Comparison of ENCODE assay signal across 18 cellular contexts in the genomic region with DNA sequence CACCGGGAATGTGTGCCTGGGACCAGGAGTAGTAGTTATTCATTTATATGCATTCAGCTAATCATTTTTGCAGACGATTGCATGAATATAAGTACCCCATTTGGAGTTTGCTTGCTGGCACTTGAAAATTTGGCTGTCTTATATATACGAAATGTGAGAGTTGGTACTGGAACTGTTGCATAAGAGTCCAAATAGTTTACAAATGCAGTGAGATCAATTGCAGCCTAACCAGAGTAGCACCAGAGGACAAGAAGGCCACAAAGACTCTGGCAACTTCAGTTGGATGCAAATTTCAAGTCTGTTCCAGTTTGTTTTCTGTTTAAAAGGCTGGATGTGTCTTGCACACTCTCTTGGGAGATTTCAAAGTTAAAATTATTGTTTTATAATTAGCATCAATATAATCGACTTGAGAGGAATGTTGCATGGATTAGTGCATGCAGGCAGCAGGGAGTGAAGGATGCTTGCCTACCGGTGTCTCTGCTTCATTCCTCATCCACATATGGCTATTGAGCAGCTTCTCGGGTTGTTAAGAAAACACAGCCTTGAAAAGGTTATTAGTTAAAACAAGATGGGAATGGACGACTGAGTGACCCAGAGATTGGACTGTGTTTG.
A peak's percentile ranks its signal among the peaks of the same experiment; 100 is the strongest.
DNase-seq lines count a peak whose midpoint lies in the region; ATAC-seq and TF ChIP-seq lines count a peak whose summit lies in the region.
"Had no signal": no experiment of that assay in that cellular context is flagged by ENCODE, and none has a peak within 500 bp of the region (broad histone marks: within the 10 kb centered on the region; RNA-seq: fewer than 3 reads in every experiment).

No MANE protein-coding gene starts in this region.

- intact Hi-C loops in gastrocnemius medialis (cut with DNase I; ENCODE audit: low total_unique reads) = no loop called here

- in situ Hi-C loops in gastrocnemius medialis (cut with MboI; ENCODE audit: low sequenced_read_pairs in 4 of 4) = no loop called here

- no peak overlapping the region for H3K4me3 ChIP-seq in adipocyte (ENCODE audit: low read length)
- H3K4me3 ChIP-seq in gastrocnemius medialis = no peak overlapping the region

- H3K9ac ChIP-seq in adipocyte (ENCODE audit: low read length) = no peak overlapping the region
- H3K9ac ChIP-seq: SK-N-SH had no signal

- no peaks in the 10 kb centered on the region for H3K27me3 ChIP-seq in adipocyte (replicated peaks; ENCODE audit: control insufficient read depth, insufficient read depth, low read length)
- no peaks in the 10 kb centered on the region for H3K27me3 ChIP-seq in gastrocnemius medialis

- H3K36me3 ChIP-seq in adipocyte (ENCODE audit: control insufficient read depth, insufficient read depth, low read length, severe bottlenecking) (no peaks in the 10 kb centered on the region), gastrocnemius medialis (no peaks in the 10 kb centered on the region)

- H3K4me1 ChIP-seq in adipocyte (ENCODE audit: control insufficient read depth, insufficient read depth, low read length) (peaks cover 49% of the 10 kb centered on the region), gastrocnemius medialis (peaks cover 43 to 69% of the 10 kb centered on the region in 2 donors)

- peak; percentile 60 to 75 for ATAC-seq in gastrocnemius medialis
- ATAC-seq: PC-3 had no signal

- TF ChIP-seq CTCF in gastrocnemius medialis (IDR thresholded peaks at IDR 0.05 in 4 of 5, conservative IDR thresholded peaks at IDR 0.05 in 1 of 5) = no peak

- DNase-seq in adipocyte (ENCODE audit: low read depth) = peak; percentile 47
- DNase-seq in fibroblast of peridontal ligament (ENCODE audit: extremely low read depth) = peak; percentile 86
- DNase-seq in gastrocnemius medialis = no peak
- DNase-seq in HUDEP-2 (lab: John Stamatoyannopoulos, UW; ENCODE audit: unreplicated experiment in 76 of 76) = no peak
- DNase-seq in DMS79 treated with DMSO at 0.1 percent for 48 hours (lab: John Stamatoyannopoulos, UW) = no peak
- DNase-seq in DMS114 treated with DMSO at 0.1 percent for 48 hours (lab: John Stamatoyannopoulos, UW; ENCODE audit: unreplicated experiment) = no peak
- DNase-seq in NCI-H2227 (lab: John Stamatoyannopoulos, UW; ENCODE audit: unreplicated experiment) = no peak
- DNase-seq: H7, Karpas-422, NCI-H1092, NCI-H1417 treated with DMSO at 0.1 percent for 48 hours, NCI-H1694 treated with DMSO at 0.1 percent for 48 hours, NCI-H2081 treated with DMSO at 0.1 percent for 48 hours, NCI-H2171 treated with DMSO at 0.1 percent for 48 hours, NCI-H524, NCI-H774, PC-3, SK-N-SH had no signal

- H3K9me3 ChIP-seq in adipocyte (ENCODE audit: control insufficient read depth, low read length) (no peaks in the 10 kb centered on the region), gastrocnemius medialis (no peaks in the 10 kb centered on the region)
- H3K9me3 ChIP-seq: SK-N-SH had no signal

- H3K27ac ChIP-seq in gastrocnemius medialis = peak overlapping the region in 2 of 4 donors; percentile 35 to 63

- no peak for TF ChIP-seq POLR2A in gastrocnemius medialis (IDR thresholded peaks at IDR 0.05)

Comparison
In these comparisons a context has a peak if more than half of its experiments do, and no peak if none do; other contexts are left out.
1. DNase-seq: peak in adipocyte (single experiment) and fibroblast of peridontal ligament (single experiment); none in gastrocnemius medialis (0 of 2), HUDEP-2 (0 of 76), DMS79 treated with DMSO at 0.1 percent for 48 hours (single experiment), DMS114 treated with DMSO at 0.1 percent for 48 hours (single experiment) and NCI-H2227 (single experiment).